In the genomic region with DNA sequence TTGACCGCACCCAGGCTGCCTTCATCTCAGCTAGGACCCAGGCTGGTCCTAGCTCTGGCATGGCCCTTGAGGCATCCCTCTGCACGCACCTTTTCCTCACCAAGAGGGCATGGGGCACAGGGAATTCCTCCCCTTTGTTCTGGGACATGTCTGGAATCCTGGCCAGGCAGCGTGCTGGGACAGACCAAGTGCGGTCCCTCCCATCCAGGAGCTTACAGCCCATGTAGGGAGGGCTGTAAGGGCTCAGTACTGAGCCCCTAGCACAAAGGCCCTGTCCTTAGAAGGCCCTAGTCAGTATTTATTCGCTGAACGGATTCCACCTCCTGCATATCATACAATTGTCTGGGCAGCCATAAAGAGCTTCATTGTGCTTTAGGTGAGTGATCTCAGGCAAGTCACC, we compare ENCODE assay signal across 24 cellular contexts. TPM values are rescaled to one million over a fixed set of nuclear protein-coding genes. Genes with fewer than 3 reads are reported as not detected.
A peak's percentile ranks its signal among the peaks of the same experiment; 100 is the strongest.
DNase-seq lines count a peak whose midpoint lies in the region; ATAC-seq, FAIRE-seq and TF ChIP-seq lines count a peak whose summit lies in the region.
"Had no signal": no experiment of that assay in that cellular context is flagged by ENCODE, and none has a peak within 500 bp of the region (broad histone marks: within the 10 kb centered on the region; RNA-seq: fewer than 3 reads in every experiment).

No MANE protein-coding gene starts in this region.

- ATAC-seq in lower lobe of right lung (no peak), HG02884 (IDR thresholded peaks at IDR 0.05; ENCODE audit: unreplicated experiment) (no peak)

- TF ChIP-seq CTCF in epithelial cell of proximal tubule (conservative IDR thresholded peaks at IDR 0.05; ENCODE audit: low read depth, low read length) (no peak), lower lobe of right lung (IDR thresholded peaks at IDR 0.05) (no peak), BE2C (IDR thresholded peaks at IDR 0.05; ENCODE audit: low read depth, low read length) (no peak)

- intact Hi-C loops in lower lobe of right lung (cut with DNase I): no loop called here

- H3K9me3 ChIP-seq in lower lobe of right lung (no peaks in the 10 kb centered on the region), small intestine (ENCODE audit: control insufficient read depth, low read depth) (no peaks in the 10 kb centered on the region), BE2C (no peaks in the 10 kb centered on the region)
- H3K9me3 ChIP-seq: testis had no signal

- H3K36me3 ChIP-seq in H7 (replicated peaks; ENCODE audit: control insufficient read depth, insufficient read depth, low read length) (no peaks in the 10 kb centered on the region), lower lobe of right lung (peaks cover 9% of the 10 kb centered on the region), small intestine (ENCODE audit: control insufficient read depth in 2 of 2, insufficient read depth in 2 of 2, low read length in 2 of 2) (no peaks in the 10 kb centered on the region), BE2C (no peaks in the 10 kb centered on the region)
- H3K36me3 ChIP-seq: WERI-Rb-1 had no signal

- DNase-seq in H7 (peak; percentile 54), epithelial cell of proximal tubule (ENCODE audit: low read depth) (no peak), lower lobe of right lung (no peak), small intestine (no peak), NCI-H2227 (lab: John Stamatoyannopoulos, UW; ENCODE audit: unreplicated experiment) (no peak), BE2C (no peak), NCI-H510A treated with DMSO at 0.1 percent for 48 hours (lab: John Stamatoyannopoulos, UW) (no peak)
- DNase-seq: ACHN; activated CD4-positive, alpha-beta T cell treated with anti-CD3 and anti-CD28 coated beads, Interleukin-2, amount 10 ng/mL, durations not matched to agents 7 days and 5 days; activated T-cell treated with anti-CD3 and anti-CD28 coated beads, Interleukin-2, amount 50 U/mL, for 48 hours; cerebellar nuclear complex; GM23248; IMR-90; NCI-H187; NCI-H748 treated with DMSO at 0.1 percent for 48 hours; stimulated activated CD4-positive, alpha-beta T cell treated with anti-CD3 and anti-CD28 coated beads, Interleukin-15, amount 100 ng/mL, for 24 hours; stimulated activated naive CD4-positive, alpha-beta T cell; SW 1271; T1000; testis; WERI-Rb-1 had no signal

- H3K27me3 ChIP-seq in H7 (ENCODE audit: control insufficient read depth, insufficient read depth, low read length) (peaks cover 2% of the 10 kb centered on the region; the same call in 1 of the 2 replicates), lower lobe of right lung (ENCODE audit: low read depth) (no peaks in the 10 kb centered on the region), small intestine (ENCODE audit: control insufficient read depth in 2 of 2, insufficient read depth in 2 of 2, low read length in 2 of 2) (no peaks in the 10 kb centered on the region), BE2C (no peaks in the 10 kb centered on the region)
- H3K27me3 ChIP-seq: testis had no signal

- 44 to 72% (median 55%) methylated on average over 6 of the region's 6 CpGs for WGBS in small intestine, 3 donors

- no peak overlapping the region for H3K4me3 ChIP-seq in H7 (ENCODE audit: insufficient read depth, low read depth, low read length)
- H3K4me3 ChIP-seq in epithelial cell of proximal tubule (ENCODE audit: low read depth, low read length): peak overlapping the region; percentile 63
- no peak overlapping the region for H3K4me3 ChIP-seq in lower lobe of right lung
- H3K4me3 ChIP-seq in small intestine (ENCODE audit: low read depth in 1 of 2, low read length in 2 of 2): peak overlapping the region in 1 of 2 donors; percentile 45
- H3K4me3 ChIP-seq in BE2C (ENCODE audit: low read depth, low read length): no peak overlapping the region
- H3K4me3 ChIP-seq: GM23248, lung, testis had no signal

- FAIRE-seq in small intestine (lab: Jason Lieb, UNC): no peak
- FAIRE-seq: endothelial cell of umbilical vein had no signal

- H3K4me1 ChIP-seq in lower lobe of right lung (peaks cover 57% of the 10 kb centered on the region), small intestine (ENCODE audit: control insufficient read depth in 2 of 2, insufficient read depth in 1 of 2, low read depth in 1 of 2, low read length in 1 of 2) (peaks cover 0 to 4% of the 10 kb centered on the region in 2 donors), BE2C (no peaks in the 10 kb centered on the region)

- H3K27ac ChIP-seq in lower lobe of right lung: peak overlapping the region; percentile 36
- H3K27ac ChIP-seq in small intestine (ENCODE audit: low read depth in 1 of 2, low read length in 1 of 2): peak overlapping the region; percentile 85 to 98
- H3K27ac ChIP-seq: GM23248, testis, WERI-Rb-1 had no signal

RNA-seq across cellular contexts. Expression of a gene that starts 3.0 kb away (rescaled TPM):
- total RNA-seq in H7 (2014; rRNA removed; shearing (Covaris generic)): 4.2 and 5.0 TPM in 2 replicates
- total RNA-seq in epithelial cell of proximal tubule (0.36 and 1.2 TPM in 2 replicates), lower lobe of right lung (21.7 TPM)
- 100 to 1,000 TPM in 1 of 3 donors, 10 to 100 TPM in 2; 43.2 to 124 (median 75.9) TPM for polyA plus RNA-seq in small intestine
- not detected for polyA plus RNA-seq in BE2C (2012; ENCODE audit: insufficient read depth, insufficient read length, low read depth)
- total RNA-seq: activated CD4-positive, alpha-beta T cell treated with anti-CD3 and anti-CD28 coated beads, Interleukin-2, amount 10 ng/mL, durations not matched to agents 7 days and 5 days; GM23248 had no signal
